Comparison of ENCODE assay signal across 27 cellular contexts in the genomic region with DNA sequence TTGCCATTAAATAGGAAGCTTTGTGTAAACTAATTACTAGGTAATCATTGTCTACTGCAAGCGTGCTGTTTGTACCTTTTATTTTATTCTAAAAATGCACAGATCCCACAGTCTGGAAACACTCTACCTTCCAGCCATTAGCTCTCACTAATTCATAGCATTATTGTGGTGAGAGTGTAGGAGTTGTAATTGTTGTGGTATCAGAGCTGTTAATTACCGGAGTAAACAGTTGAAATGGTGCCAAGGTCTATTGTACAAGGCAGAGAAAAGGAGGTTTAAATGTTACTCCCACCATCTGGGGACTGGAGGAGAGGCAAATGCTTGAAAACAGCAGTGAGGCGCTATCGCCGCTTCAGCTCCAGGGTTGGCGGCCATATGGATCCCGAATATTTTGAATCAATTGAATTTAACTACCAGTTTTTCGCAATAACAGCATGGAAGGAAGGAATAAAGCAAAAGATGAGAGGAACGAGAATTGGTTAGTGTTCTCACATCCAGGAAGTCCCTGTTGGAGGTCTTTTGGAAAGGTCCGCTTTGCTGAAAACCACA.
A peak's percentile ranks its signal among the peaks of the same experiment; 100 is the strongest.
DNase-seq lines count a peak whose midpoint lies in the region; ATAC-seq, FAIRE-seq and TF ChIP-seq lines count a peak whose summit lies in the region.
"Had no signal": no experiment of that assay in that cellular context is flagged by ENCODE, and none has a peak within 500 bp of the region (broad histone marks: within the 10 kb centered on the region; RNA-seq: fewer than 3 reads in every experiment).

No MANE protein-coding gene starts in this region.

- H3K36me3 Mint-ChIP-seq in GM23338 (ENCODE audit: low read depth) (no peaks in the 10 kb centered on the region), Caco-2 (ENCODE audit: insufficient read depth, unreplicated experiment) (no peaks in the 10 kb centered on the region)

- H3K27me3 Mint-ChIP-seq in GM23338 (ENCODE audit: insufficient read depth, low read depth, poor library complexity) (peaks cover 2% of the 10 kb centered on the region), Caco-2 (ENCODE audit: insufficient read depth, unreplicated experiment) (no peaks in the 10 kb centered on the region)

- FAIRE-seq in A549 (lab: Jason Lieb, UNC) (peak; percentile 32), K562 (lab: Jason Lieb, UNC) (no peak)

- CTCF ChIA-PET in A549 (lab: Yijun Ruan, JAX) (interaction anchor here (0.7 to 1.6 kb wide), 4 partner anchors 12 to 49 kb away, joined by 3 to 5 read pairs (median 3); no protein-coding TSS in a partner anchor), K562 (lab: Yijun Ruan, JAX; ENCODE audit: low intra/inter-chr PET ratio) (no interaction called here), Caco-2 (lab: Charles Lee) (no interaction called here)

- H3K9me3 Mint-ChIP-seq in GM23338 (no peaks in the 10 kb centered on the region), Caco-2 (ENCODE audit: unreplicated experiment) (no peaks in the 10 kb centered on the region)
- H3K9me3 Mint-ChIP-seq: activated T-cell treated with anti-CD3 and anti-CD28 coated beads, Interleukin-2, amount 50 U/mL, for 4 hours had no signal

- H3K4me1 ChIP-seq in A549 (peaks cover 18% of the 10 kb centered on the region), GM23338 (ENCODE audit: insufficient read depth) (peaks cover 26% of the 10 kb centered on the region), K562 (replicated peaks in 1 of 2; ENCODE audit: control insufficient read depth in 2 of 2, insufficient read depth in 2 of 2, low read length in 2 of 2) (peaks cover 4 to 41% of the 10 kb centered on the region in 2 experiments; a peak in 4 of 5 replicates), Caco-2 (no peaks in the 10 kb centered on the region), SJCRH30 (peaks cover 10% of the 10 kb centered on the region), smooth muscle cell (ENCODE audit: low read depth) (peaks cover 38% of the 10 kb centered on the region)
- H3K4me1 ChIP-seq: spleen, testis, vagina had no signal

- H3K4me3 Mint-ChIP-seq in GM23338: no peak overlapping the region
- H3K4me3 Mint-ChIP-seq in Caco-2 (ENCODE audit: unreplicated experiment): no peak overlapping the region
- H3K4me3 Mint-ChIP-seq: activated T-cell treated with anti-CD3 and anti-CD28 coated beads, Interleukin-2, amount 50 U/mL, for 4 hours had no signal

- POLR2A ChIA-PET in A549 (lab: Yijun Ruan, JAX) (no interaction called here), K562 (lab: Yijun Ruan, JAX) (interaction anchor here (1.2 kb wide), 1 partner anchor 9 kb away, joined by 3 read pairs; no protein-coding TSS in a partner anchor), Caco-2 (lab: Charles Lee) (no interaction called here)

- 89% methylated on average over 10 of the region's 10 CpGs for WGBS in A549 (ENCODE audit: missing lambda C conversion rate)
- WGBS in K562 (ENCODE audit: insufficient coverage, low coverage, missing lambda C conversion rate): 77% methylated on average over 10 of the region's 10 CpGs
- WGBS in smooth muscle cell (ENCODE audit: low lambda C conversion rate): 96% methylated on average over 10 of the region's 10 CpGs

- TF ChIP-seq RAD21 in A549 (conservative IDR thresholded peaks at IDR 0.05 in 1 of 2, IDR thresholded peaks at IDR 0.05 in 1 of 2) (no peak), K562 (CRISPR knock-in tag; conservative IDR thresholded peaks at IDR 0.05 in 1 of 2, IDR thresholded peaks at IDR 0.05 in 1 of 2) (no peak)

- no peak for TF ChIP-seq EP300 in A549 (IDR thresholded peaks at IDR 0.05)
- TF ChIP-seq EP300 in K562 (IDR thresholded peaks at IDR 0.05; ENCODE audit: low read length): no peak

- no peaks in the 10 kb centered on the region for H4K20me1 ChIP-seq in GM23338 (replicated peaks; ENCODE audit: insufficient read depth)
- H4K20me1 ChIP-seq in K562 (replicated peaks; ENCODE audit: control insufficient read depth, insufficient read depth, low read length): no peaks in the 10 kb centered on the region
- no peaks in the 10 kb centered on the region for H4K20me1 ChIP-seq in smooth muscle cell (ENCODE audit: low read depth)

- no peak overlapping the region for H3K4me2 ChIP-seq in A549
- H3K4me2 ChIP-seq in GM23338: 0 out of 2 replicates have a peak overlapping the region, but pooled peaks have one; percentile 2
- H3K4me2 ChIP-seq in K562 (ENCODE audit: insufficient read depth, low read length): no peak overlapping the region
- H3K4me2 ChIP-seq in smooth muscle cell: no peak overlapping the region

- peaks cover 33% of the 10 kb centered on the region for H3K4me1 Mint-ChIP-seq in GM23338
- H3K4me1 Mint-ChIP-seq in Caco-2 (ENCODE audit: low read depth, unreplicated experiment): no peaks in the 10 kb centered on the region

- no TSS peak for BruUV-seq in K562 (replicated peaks; lab: Mats Ljungman, UMichigan)
- no TSS peak for BruUV-seq in Caco-2 (replicated peaks; lab: Mats Ljungman, UMichigan)

- TF ChIP-seq POLR2A in A549 (IDR thresholded peaks at IDR 0.05; ENCODE audit: low read length) (no peak), K562 (conservative IDR thresholded peaks at IDR 0.05) (no peak)

- intact Hi-C loops in K562 (cut with micrococcal nuclease): no loop called here
- intact Hi-C loops in Caco-2 (cut with micrococcal nuclease; ENCODE audit: unreplicated experiment): no loop called here

- in situ Hi-C loops in K562 (cut with MboI): no loop called here

- H3F3A ChIP-seq in GM23338 (replicated peaks; ENCODE audit: low read depth) (no peaks in the 10 kb centered on the region), smooth muscle cell (ENCODE audit: low read depth) (no peaks in the 10 kb centered on the region)

- H3K9me2 ChIP-seq in GM23338 (ENCODE audit: insufficient read depth): no peaks in the 10 kb centered on the region

- H3K27me3 ChIP-seq in GM23338 (ENCODE audit: insufficient read depth): no peaks in the 10 kb centered on the region
- no peaks in the 10 kb centered on the region for H3K27me3 ChIP-seq in K562 (ENCODE audit: control insufficient read depth in 2 of 2, insufficient read depth in 2 of 2, low read length in 2 of 2)
- no peaks in the 10 kb centered on the region for H3K27me3 ChIP-seq in Caco-2 (replicated peaks; ENCODE audit: control insufficient read depth, insufficient read depth, low read length)
- H3K27me3 ChIP-seq in SJCRH30: no peaks in the 10 kb centered on the region
- no peaks in the 10 kb centered on the region for H3K27me3 ChIP-seq in smooth muscle cell (ENCODE audit: low read depth)
- H3K27me3 ChIP-seq: cardiac muscle cell, spleen, testis, vagina had no signal

- H3K79me2 ChIP-seq in GM23338 (replicated peaks; ENCODE audit: insufficient read depth): no peaks in the 10 kb centered on the region
- no peaks in the 10 kb centered on the region for H3K79me2 ChIP-seq in K562 (ENCODE audit: control insufficient read depth, insufficient read depth, low read length)
- no peaks in the 10 kb centered on the region for H3K79me2 ChIP-seq in smooth muscle cell (ENCODE audit: low read depth)

- H3K9me1 ChIP-seq in K562 (ENCODE audit: control insufficient read depth, insufficient read depth, low read length): no peaks in the 10 kb centered on the region

- H3K9ac ChIP-seq in K562 (ENCODE audit: insufficient read depth in 1 of 2, low read depth in 2 of 2, low read length in 2 of 2) (no peak overlapping the region), smooth muscle cell (ENCODE audit: low read depth) (no peak overlapping the region)

- peak overlapping the region; percentile 83 for H2AFZ ChIP-seq in GM23338
- peak overlapping the region; percentile 92 for H2AFZ ChIP-seq in K562 (ENCODE audit: low read depth, low read length)
- H2AFZ ChIP-seq in smooth muscle cell (ENCODE audit: low read depth): no peak overlapping the region

- H3K27ac ChIP-seq in A549 (no peak overlapping the region), GM23338 (ENCODE audit: low read depth) (no peak overlapping the region), K562 (ENCODE audit: extremely low read depth, low read depth, low read length) (peak overlapping the region; percentile 73; the same call in 2 of the 3 replicates), SJCRH30 (no peak overlapping the region), smooth muscle cell (ENCODE audit: low read depth) (no peak overlapping the region)
- H3K27ac ChIP-seq: C4-2B, cardiac muscle cell, spleen, testis, vagina had no signal

- ATAC-seq in A549: no peak
- no peak for ATAC-seq in GM23338
- no peak for ATAC-seq in K562
- ATAC-seq: activated T-cell treated with anti-CD3 and anti-CD28 coated beads, Interleukin-2, amount 50 U/mL, for 4 hours had no signal

- DNase-seq in A549 (ENCODE audit: low read depth in 1 of 2, low spot score in 1 of 2): no peak
- no peak for DNase-seq in GM23338 (ENCODE audit: low spot score)
- DNase-seq in NCI-H1930 (lab: John Stamatoyannopoulos, UW): peak; percentile 67 to 72
- peak in 2 of 4 experiments; percentile 14 to 18 for DNase-seq in K562 (ENCODE audit: extremely low read depth in 1 of 4, low spot score in 3 of 4)
- no peak for DNase-seq in Caco-2
- no peak for DNase-seq in SJCRH30
- no peak for DNase-seq in smooth muscle cell (lab: John Stamatoyannopoulos, UW; ENCODE audit: unreplicated experiment)
- no peak for DNase-seq in iPS-NIHi11 (ENCODE audit: low spot score)
- DNase-seq: activated CD4-positive, alpha-beta T cell treated with anti-CD3 and anti-CD28 coated beads for 1 hour; activated CD8-positive, alpha-beta memory T cell treated with anti-CD3 and anti-CD28 coated beads for 24 hours; activated naive CD4-positive, alpha-beta T cell treated with Interleukin-2 at 50 U/mL for 16 hours; activated T-cell treated with anti-CD3 and anti-CD28 coated beads, Interleukin-2, amount 50 U/mL, for 4 hours; amygdala; DMS53; GF-D8; NCI-H510A; OCI-M1; retina; Right ventricle myocardium superior; spleen; stimulated activated CD4-positive, alpha-beta T cell treated with anti-CD3 and anti-CD28 coated beads, Interleukin-4, amount 100 ng/mL, for 1 hour; stimulated activated naive CD4-positive, alpha-beta T cell; testis had no signal

- no peaks in the 10 kb centered on the region for H3K36me3 ChIP-seq in GM23338 (ENCODE audit: insufficient read depth)
- H3K36me3 ChIP-seq in K562 (ENCODE audit: control insufficient read depth, insufficient read depth, low read length): no peaks in the 10 kb centered on the region
- no peaks in the 10 kb centered on the region for H3K36me3 ChIP-seq in Caco-2 (ENCODE audit: control insufficient read depth, insufficient read depth, low read length)
- H3K36me3 ChIP-seq in SJCRH30: no peaks in the 10 kb centered on the region
- no peaks in the 10 kb centered on the region for H3K36me3 ChIP-seq in smooth muscle cell (ENCODE audit: low read depth)
- H3K36me3 ChIP-seq: cardiac muscle cell, spleen, vagina had no signal

- H3K27ac Mint-ChIP-seq in GM23338: no peak overlapping the region
- no peak overlapping the region for H3K27ac Mint-ChIP-seq in Caco-2 (ENCODE audit: unreplicated experiment)

- H3K9me3 ChIP-seq in A549: no peaks in the 10 kb centered on the region
- no peaks in the 10 kb centered on the region for H3K9me3 ChIP-seq in K562 (replicated peaks; ENCODE audit: control insufficient read depth, insufficient read depth, low read depth, low read length)
- no peaks in the 10 kb centered on the region for H3K9me3 ChIP-seq in Caco-2
- H3K9me3 ChIP-seq in SJCRH30 (replicated peaks): no peaks in the 10 kb centered on the region
- H3K9me3 ChIP-seq in smooth muscle cell (replicated peaks; ENCODE audit: low read depth): no peaks in the 10 kb centered on the region
- H3K9me3 ChIP-seq: spleen, testis, vagina had no signal

- H3K4me3 ChIP-seq in A549: no peak overlapping the region
- no peak overlapping the region for H3K4me3 ChIP-seq in GM23338
- H3K4me3 ChIP-seq in K562: no peak overlapping the region
- H3K4me3 ChIP-seq in Caco-2 (ENCODE audit: low read depth, low read length): no peak overlapping the region
- H3K4me3 ChIP-seq in SJCRH30: no peak overlapping the region
- no peak overlapping the region for H3K4me3 ChIP-seq in smooth muscle cell
- H3K4me3 ChIP-seq: cardiac muscle cell, lung, spleen, testis, vagina had no signal

- no peak for TF ChIP-seq CTCF in A549 (IDR thresholded peaks at IDR 0.05)
- TF ChIP-seq CTCF in GM23338 (conservative IDR thresholded peaks at IDR 0.05; ENCODE audit: low read depth in 2 of 2): no peak
- TF ChIP-seq CTCF in K562 (IDR thresholded peaks at IDR 0.05 in 2 of 3, conservative IDR thresholded peaks at IDR 0.05 in 1 of 3; ENCODE audit: insufficient read depth in 2 of 3, low read depth in 1 of 3, low read length in 3 of 3): no peak
- no peak for TF ChIP-seq CTCF in Caco-2 (IDR thresholded peaks at IDR 0.05; ENCODE audit: insufficient read depth in 1 of 2, low read depth in 1 of 2, low read length in 1 of 2, severe bottlenecking in 1 of 2, unreplicated experiment in 1 of 2)
- TF ChIP-seq CTCF in smooth muscle cell (IDR thresholded peaks at IDR 0.05; ENCODE audit: borderline replicate concordance, insufficient read depth, poor library complexity, severe bottlenecking): no peak

Comparison
In these comparisons a context has a peak if more than half of its experiments do, and no peak if none do; other contexts are left out.
1. DNase-seq: peak in NCI-H1930 (2 of 2); none in A549 (0 of 2), GM23338 (single experiment), Caco-2 (0 of 2), SJCRH30 (0 of 2), smooth muscle cell (single experiment) and iPS-NIHi11 (single experiment).